Comparison of ENCODE assay signal across 8 cellular contexts in genomic region chr13:49444517-49445395, GRCh38. TPM values are rescaled to one million over a fixed set of nuclear protein-coding genes. Genes with fewer than 3 reads are reported as not detected.
A peak's percentile ranks its signal among the peaks of the same experiment; 100 is the strongest.
DNase-seq lines count a peak whose midpoint lies in the region; ATAC-seq and TF ChIP-seq lines count a peak whose summit lies in the region.

No MANE protein-coding gene starts in this region.

- H3K9me3 ChIP-seq in Loucy (ENCODE audit: insufficient read depth, low read depth, low read length) (no peaks in the 10 kb centered on the region), mesenchymal stem cell (ENCODE audit: control insufficient read depth, low read length) (no peaks in the 10 kb centered on the region), thymus (ENCODE audit: control insufficient read depth) (no peaks in the 10 kb centered on the region)

- TF ChIP-seq CTCF in Loucy (conservative IDR thresholded peaks at IDR 0.05; ENCODE audit: low read length) (no peak), WI38 (IDR thresholded peaks at IDR 0.05; ENCODE audit: low read depth, low read length) (no peak)

- H2BK5ac ChIP-seq in mesenchymal stem cell (ENCODE audit: low read depth, low read length, poor library complexity, severe bottlenecking), result no peak overlapping the region

- peak overlapping the region; percentile 87 to 96 for H3K4me3 Mint-ChIP-seq in effector memory CD8-positive, alpha-beta T cell

- peaks cover 58% of the 10 kb centered on the region for H3K79me2 ChIP-seq in Loucy (ENCODE audit: insufficient read depth, low read length)

- H3K9ac ChIP-seq in Loucy (ENCODE audit: low read depth, low read length, poor library complexity, severe bottlenecking) (peak overlapping the region; percentile 81), mesenchymal stem cell (ENCODE audit: low read length) (peak overlapping the region; percentile 99)

- H4K20me1 ChIP-seq in Loucy (ENCODE audit: insufficient read depth, low read length, poor library complexity, severe bottlenecking), result no peaks in the 10 kb centered on the region

- peaks cover 29% of the 10 kb centered on the region for H3K36me3 Mint-ChIP-seq in effector memory CD8-positive, alpha-beta T cell (ENCODE audit: insufficient read depth)

- H3K4me3 ChIP-seq in Loucy (ENCODE audit: low read length, poor library complexity, severe bottlenecking), result peak overlapping the region; percentile 88
- peak overlapping the region; percentile 90 for H3K4me3 ChIP-seq in WI38 (ENCODE audit: low read depth, low read length)
- peak overlapping the region; percentile 70 to 97 for H3K4me3 ChIP-seq in mesenchymal stem cell (ENCODE audit: insufficient read depth in 1 of 2, low read depth in 1 of 2, low read length in 2 of 2)
- H3K4me3 ChIP-seq in thymus (ENCODE audit: low read length), result peak overlapping the region; percentile 90

- peak overlapping the region; percentile 43 for H3K27ac ChIP-seq in mesenchymal stem cell (ENCODE audit: low read length, poor library complexity, severe bottlenecking)
- peak overlapping the region; percentile 97 for H3K27ac ChIP-seq in thymus (ENCODE audit: low read depth)

- peak overlapping the region in 1 of 2 experiments; percentile 85 for H2BK12ac ChIP-seq in mesenchymal stem cell (ENCODE audit: low read length in 2 of 2)

- ATAC-seq in GM21515 (IDR thresholded peaks at IDR 0.05; ENCODE audit: unreplicated experiment) (peak; percentile 13), GM21423 (IDR thresholded peaks at IDR 0.05; ENCODE audit: unreplicated experiment) (no peak)
- ATAC-seq in effector memory CD8-positive, alpha-beta T cell (replicated peaks), result peak; percentile 13

- peak overlapping the region; percentile 18 for H2BK15ac ChIP-seq in mesenchymal stem cell (ENCODE audit: low read depth, poor library complexity, severe bottlenecking)

- H3F3A ChIP-seq in Loucy (ENCODE audit: low read depth), result peaks cover 7% of the 10 kb centered on the region; the same call in 1 of the 2 replicates

- peak overlapping the region; percentile 69 for H4K8ac ChIP-seq in mesenchymal stem cell (ENCODE audit: low read length)

- H3K27me3 Mint-ChIP-seq in effector memory CD8-positive, alpha-beta T cell, result no peaks in the 10 kb centered on the region

- no peak overlapping the region for H2AK5ac ChIP-seq in mesenchymal stem cell (ENCODE audit: low read length, severe bottlenecking)

- no peak overlapping the region for H4K91ac ChIP-seq in mesenchymal stem cell (ENCODE audit: low read length)

- peaks cover 2% of the 10 kb centered on the region for H3K79me1 ChIP-seq in mesenchymal stem cell (replicated peaks; ENCODE audit: low read length, poor library complexity, severe bottlenecking)

- H3K9me3 Mint-ChIP-seq in effector memory CD8-positive, alpha-beta T cell, result peaks cover 0 to 3% of the 10 kb centered on the region in 2 donors

- H3K4ac ChIP-seq in mesenchymal stem cell (ENCODE audit: low read depth in 1 of 2, low read length in 2 of 2), result peak overlapping the region in 1 of 2 experiments; percentile 87

- no peaks in the 10 kb centered on the region for H3K9me2 ChIP-seq in Loucy (replicated peaks; ENCODE audit: low read depth, low read length)

- DNase-seq in COLO829 (ENCODE audit: low spot score) (peak; percentile 63), mesenchymal stem cell (peak; percentile 80)
- DNase-seq in effector memory CD8-positive, alpha-beta T cell, result peak; percentile 36 to 43 (median 38)

- peak overlapping the region; percentile 24 to 90 for H3K18ac ChIP-seq in mesenchymal stem cell (ENCODE audit: low read depth in 1 of 2, low read length in 2 of 2)

- peak overlapping the region in 1 of 2 experiments; percentile 46 for H3K23ac ChIP-seq in mesenchymal stem cell (ENCODE audit: low read length in 2 of 2)

- H3K36me3 ChIP-seq in Loucy (ENCODE audit: insufficient read depth, low read length) (no peaks in the 10 kb centered on the region), mesenchymal stem cell (ENCODE audit: control insufficient read depth in 1 of 2, insufficient read depth in 2 of 2, low read depth in 1 of 2, low read length in 2 of 2) (peaks cover 0 to 18% of the 10 kb centered on the region in 2 experiments), thymus (ENCODE audit: control insufficient read depth, insufficient read depth) (no peaks in the 10 kb centered on the region)

- peak overlapping the region; percentile 79 for H2AFZ ChIP-seq in Loucy (ENCODE audit: low read length)
- peak overlapping the region; percentile 76 for H2AFZ ChIP-seq in mesenchymal stem cell (ENCODE audit: low read depth, low read length)

- WGBS in mesenchymal stem cell, result under 1% methylated on average over 26 of the region's 29 CpGs
- under 1% methylated on average over 29 of the region's 29 CpGs for WGBS in thymus

- H3K27ac Mint-ChIP-seq in effector memory CD8-positive, alpha-beta T cell, result peak overlapping the region; percentile 97 to 99

- H3K27me3 ChIP-seq in Loucy (ENCODE audit: insufficient read depth, low read length, poor library complexity, severe bottlenecking), result no peaks in the 10 kb centered on the region
- no peaks in the 10 kb centered on the region for H3K27me3 ChIP-seq in mesenchymal stem cell (ENCODE audit: control insufficient read depth in 1 of 2, insufficient read depth in 1 of 2, low read length in 2 of 2)
- no peaks in the 10 kb centered on the region for H3K27me3 ChIP-seq in thymus (ENCODE audit: control insufficient read depth, insufficient read depth)

- peaks cover 26 to 55% of the 10 kb centered on the region in 2 donors for H3K4me1 Mint-ChIP-seq in effector memory CD8-positive, alpha-beta T cell (ENCODE audit: low read depth in 2 of 2)

- H3K4me1 ChIP-seq in Loucy (ENCODE audit: insufficient read depth, low read length, poor library complexity, severe bottlenecking), result peaks cover 46% of the 10 kb centered on the region
- no peaks in the 10 kb centered on the region for H3K4me1 ChIP-seq in mesenchymal stem cell (ENCODE audit: control insufficient read depth, insufficient read depth, low read depth, low read length)
- H3K4me1 ChIP-seq in thymus (ENCODE audit: control insufficient read depth, insufficient read depth, low read length), result peaks cover 7% of the 10 kb centered on the region

- H3K14ac ChIP-seq in mesenchymal stem cell (ENCODE audit: low read length in 2 of 2), result peak overlapping the region in 1 of 2 experiments; percentile 67

- H3K4me2 ChIP-seq in Loucy (ENCODE audit: low read depth, low read length, poor library complexity, severe bottlenecking) (peak overlapping the region; percentile 87), mesenchymal stem cell (ENCODE audit: low read length, poor library complexity, severe bottlenecking) (peak overlapping the region; percentile 76)

- H2BK120ac ChIP-seq in mesenchymal stem cell (ENCODE audit: low read depth, low read length), result no peak overlapping the region

RNA-seq across cellular contexts. Expression of gene SETDB2, which starts 0.7 kb away (rescaled TPM):
- 7.4 TPM for polyA plus RNA-seq in mesenchymal stem cell (2013, experiment 1 of 2)
- 7.1 TPM for polyA plus RNA-seq in mesenchymal stem cell (2013, experiment 2 of 2)
- 8.1 TPM for polyA plus RNA-seq in thymus

RNA-seq across cellular contexts. Expression of gene CAB39L, which starts 0.9 kb away (rescaled TPM):
- 8.7 TPM for polyA plus RNA-seq in mesenchymal stem cell (2013, experiment 1 of 2)
- 9.3 TPM for polyA plus RNA-seq in mesenchymal stem cell (2013, experiment 2 of 2)
- polyA plus RNA-seq in thymus, result 7.6 TPM

RNA-seq across cellular contexts. Expression of gene PHF11, which starts 51.0 kb away (rescaled TPM):
- 35.2 TPM for polyA plus RNA-seq in mesenchymal stem cell (2013, experiment 1 of 2)
- polyA plus RNA-seq in mesenchymal stem cell (2013, experiment 2 of 2), result 34.4 TPM
- 170 TPM for polyA plus RNA-seq in thymus
